Comparison of ENCODE assay signal across 2 cellular contexts in the genomic region with DNA sequence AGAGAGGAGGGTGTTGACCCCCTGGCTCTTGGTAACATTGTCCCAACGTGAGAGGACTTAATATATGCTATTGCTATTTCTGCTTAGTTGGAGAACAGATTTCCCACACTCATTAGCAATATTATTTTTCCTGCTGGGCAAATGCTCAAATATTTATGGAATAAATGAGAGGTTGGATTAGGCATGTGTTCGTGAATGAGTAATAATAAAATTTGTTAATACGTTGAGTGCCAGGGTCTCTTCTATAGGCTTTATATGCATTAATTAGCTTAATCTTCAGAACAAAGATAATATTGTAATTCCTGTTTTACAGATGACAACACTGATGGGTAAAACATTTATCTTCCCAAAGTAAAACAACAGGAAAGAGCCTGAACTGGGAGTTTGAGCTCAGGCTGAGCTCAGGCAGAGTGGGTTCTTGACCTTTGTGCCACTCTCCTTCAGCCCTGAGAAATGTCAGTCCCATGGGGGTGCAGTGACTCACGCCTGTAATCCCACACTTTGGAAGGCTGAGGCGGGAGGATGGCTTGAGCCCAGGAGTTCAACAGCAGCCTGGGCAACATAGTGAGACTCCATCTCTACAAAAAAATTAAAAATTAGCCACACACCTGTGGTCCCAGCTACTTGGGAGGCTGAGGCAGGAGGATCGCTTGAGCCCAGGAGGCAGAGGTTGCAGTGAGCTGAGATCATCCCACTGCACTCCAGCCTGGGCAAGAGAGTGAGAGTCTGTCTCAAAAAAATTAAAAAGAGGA.
TF ChIP-seq lines count a peak whose summit lies in the region.

No MANE protein-coding gene starts in this region.

TF ChIP-seq in H1, 55 proteins besides CTCF, POLR2A, EP300 and RAD21:
- no peak for TF ChIP-seq KDM4A (IDR thresholded peaks at IDR 0.05; ENCODE audit: low read depth, low read length, severe bottlenecking)
- no peak for TF ChIP-seq RXRA (IDR thresholded peaks at IDR 0.05; ENCODE audit: insufficient read depth, low read depth, low read length)
- no peak for TF ChIP-seq PHF8 (conservative IDR thresholded peaks at IDR 0.05; ENCODE audit: low read depth, low read length)
- no peak for TF ChIP-seq TCF12 (IDR thresholded peaks at IDR 0.05; ENCODE audit: low read depth, low read length)
- no peak for TF ChIP-seq ZNF274 (IDR thresholded peaks at IDR 0.05; ENCODE audit: borderline replicate concordance, extremely low read depth, low read length)
- TF ChIP-seq EZH2 (IDR thresholded peaks at IDR 0.05; ENCODE audit: low read depth, low read length, severe bottlenecking): no peak
- no peak for TF ChIP-seq SP4 (IDR thresholded peaks at IDR 0.05; ENCODE audit: low read length)
TF ChIP-seq in H1: peak in this region for 0.

TF ChIP-seq in HEK293T, 16 proteins besides CTCF, POLR2A, EP300 and RAD21:
- TF ChIP-seq L3MBTL2 (conservative IDR thresholded peaks at IDR 0.05) (no peak), PKNOX1 (IDR thresholded peaks at IDR 0.05) (no peak), ARNT (IDR thresholded peaks at IDR 0.05) (no peak), HDGF (IDR thresholded peaks at IDR 0.05; ENCODE audit: borderline replicate concordance) (no peak), FOXK2 (IDR thresholded peaks at IDR 0.05) (no peak), BHLHE40 (IDR thresholded peaks at IDR 0.05; ENCODE audit: borderline replicate concordance) (no peak), FOXA1 (IDR thresholded peaks at IDR 0.05) (no peak), SP1 (IDR thresholded peaks at IDR 0.05) (no peak), ELF4 (IDR thresholded peaks at IDR 0.05) (no peak), TARDBP (IDR thresholded peaks at IDR 0.05) (no peak), FOXM1 (IDR thresholded peaks at IDR 0.05; ENCODE audit: borderline replicate concordance) (no peak), ZNF384 (IDR thresholded peaks at IDR 0.05) (no peak)
